1 cellular context compared by ENCODE assay signal in the genomic region with DNA sequence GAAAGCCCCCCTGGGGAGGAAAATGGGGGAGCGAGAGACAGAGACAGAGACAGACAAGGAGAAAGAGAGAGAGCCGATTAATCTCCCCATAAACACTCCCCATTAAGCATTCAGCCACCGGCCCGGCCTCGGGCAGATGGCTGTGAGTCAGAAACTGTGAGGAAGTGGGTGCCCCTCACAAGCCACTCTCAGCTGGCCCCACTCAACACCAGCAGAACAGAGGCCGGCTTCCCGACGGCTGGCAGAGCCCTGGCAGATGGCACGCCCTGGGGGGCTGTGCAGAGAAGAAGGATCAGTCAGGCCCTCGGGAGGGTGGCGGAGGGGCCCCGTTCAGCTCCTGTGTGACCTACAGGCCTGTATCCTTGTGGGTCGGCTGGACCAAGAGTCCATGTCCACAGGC.
TF ChIP-seq lines count a peak whose summit lies in the region.

No MANE protein-coding gene starts in this region.

TF ChIP-seq in SK-N-SH, 30 proteins besides CTCF, POLR2A, EP300 and RAD21 (continued from another document):
- TF ChIP-seq, protein P1, sequence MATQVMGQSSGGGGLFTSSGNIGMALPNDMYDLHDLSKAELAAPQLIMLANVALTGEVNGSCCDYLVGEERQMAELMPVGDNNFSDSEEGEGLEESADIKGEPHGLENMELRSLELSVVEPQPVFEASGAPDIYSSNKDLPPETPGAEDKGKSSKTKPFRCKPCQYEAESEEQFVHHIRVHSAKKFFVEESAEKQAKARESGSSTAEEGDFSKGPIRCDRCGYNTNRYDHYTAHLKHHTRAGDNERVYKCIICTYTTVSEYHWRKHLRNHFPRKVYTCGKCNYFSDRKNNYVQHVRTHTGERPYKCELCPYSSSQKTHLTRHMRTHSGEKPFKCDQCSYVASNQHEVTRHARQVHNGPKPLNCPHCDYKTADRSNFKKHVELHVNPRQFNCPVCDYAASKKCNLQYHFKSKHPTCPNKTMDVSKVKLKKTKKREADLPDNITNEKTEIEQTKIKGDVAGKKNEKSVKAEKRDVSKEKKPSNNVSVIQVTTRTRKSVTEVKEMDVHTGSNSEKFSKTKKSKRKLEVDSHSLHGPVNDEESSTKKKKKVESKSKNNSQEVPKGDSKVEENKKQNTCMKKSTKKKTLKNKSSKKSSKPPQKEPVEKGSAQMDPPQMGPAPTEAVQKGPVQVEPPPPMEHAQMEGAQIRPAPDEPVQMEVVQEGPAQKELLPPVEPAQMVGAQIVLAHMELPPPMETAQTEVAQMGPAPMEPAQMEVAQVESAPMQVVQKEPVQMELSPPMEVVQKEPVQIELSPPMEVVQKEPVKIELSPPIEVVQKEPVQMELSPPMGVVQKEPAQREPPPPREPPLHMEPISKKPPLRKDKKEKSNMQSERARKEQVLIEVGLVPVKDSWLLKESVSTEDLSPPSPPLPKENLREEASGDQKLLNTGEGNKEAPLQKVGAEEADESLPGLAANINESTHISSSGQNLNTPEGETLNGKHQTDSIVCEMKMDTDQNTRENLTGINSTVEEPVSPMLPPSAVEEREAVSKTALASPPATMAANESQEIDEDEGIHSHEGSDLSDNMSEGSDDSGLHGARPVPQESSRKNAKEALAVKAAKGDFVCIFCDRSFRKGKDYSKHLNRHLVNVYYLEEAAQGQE (IDR thresholded peaks at IDR 0.05; ENCODE audit: low read depth, low read length), result no peak
- TF ChIP-seq, protein P2, sequence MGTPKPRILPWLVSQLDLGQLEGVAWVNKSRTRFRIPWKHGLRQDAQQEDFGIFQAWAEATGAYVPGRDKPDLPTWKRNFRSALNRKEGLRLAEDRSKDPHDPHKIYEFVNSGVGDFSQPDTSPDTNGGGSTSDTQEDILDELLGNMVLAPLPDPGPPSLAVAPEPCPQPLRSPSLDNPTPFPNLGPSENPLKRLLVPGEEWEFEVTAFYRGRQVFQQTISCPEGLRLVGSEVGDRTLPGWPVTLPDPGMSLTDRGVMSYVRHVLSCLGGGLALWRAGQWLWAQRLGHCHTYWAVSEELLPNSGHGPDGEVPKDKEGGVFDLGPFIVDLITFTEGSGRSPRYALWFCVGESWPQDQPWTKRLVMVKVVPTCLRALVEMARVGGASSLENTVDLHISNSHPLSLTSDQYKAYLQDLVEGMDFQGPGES (IDR thresholded peaks at IDR 0.05; ENCODE audit: low read depth, low read length), result no peak
- TF ChIP-seq, protein P3, sequence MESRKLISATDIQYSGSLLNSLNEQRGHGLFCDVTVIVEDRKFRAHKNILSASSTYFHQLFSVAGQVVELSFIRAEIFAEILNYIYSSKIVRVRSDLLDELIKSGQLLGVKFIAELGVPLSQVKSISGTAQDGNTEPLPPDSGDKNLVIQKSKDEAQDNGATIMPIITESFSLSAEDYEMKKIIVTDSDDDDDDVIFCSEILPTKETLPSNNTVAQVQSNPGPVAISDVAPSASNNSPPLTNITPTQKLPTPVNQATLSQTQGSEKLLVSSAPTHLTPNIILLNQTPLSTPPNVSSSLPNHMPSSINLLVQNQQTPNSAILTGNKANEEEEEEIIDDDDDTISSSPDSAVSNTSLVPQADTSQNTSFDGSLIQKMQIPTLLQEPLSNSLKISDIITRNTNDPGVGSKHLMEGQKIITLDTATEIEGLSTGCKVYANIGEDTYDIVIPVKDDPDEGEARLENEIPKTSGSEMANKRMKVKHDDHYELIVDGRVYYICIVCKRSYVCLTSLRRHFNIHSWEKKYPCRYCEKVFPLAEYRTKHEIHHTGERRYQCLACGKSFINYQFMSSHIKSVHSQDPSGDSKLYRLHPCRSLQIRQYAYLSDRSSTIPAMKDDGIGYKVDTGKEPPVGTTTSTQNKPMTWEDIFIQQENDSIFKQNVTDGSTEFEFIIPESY (IDR thresholded peaks at IDR 0.05; ENCODE audit: borderline replicate concordance, low read depth), result no peak
- TF ChIP-seq TCF12 (IDR thresholded peaks at IDR 0.05), result no peak
